ENCODE assay signal across 1 cellular context in the genomic region with DNA sequence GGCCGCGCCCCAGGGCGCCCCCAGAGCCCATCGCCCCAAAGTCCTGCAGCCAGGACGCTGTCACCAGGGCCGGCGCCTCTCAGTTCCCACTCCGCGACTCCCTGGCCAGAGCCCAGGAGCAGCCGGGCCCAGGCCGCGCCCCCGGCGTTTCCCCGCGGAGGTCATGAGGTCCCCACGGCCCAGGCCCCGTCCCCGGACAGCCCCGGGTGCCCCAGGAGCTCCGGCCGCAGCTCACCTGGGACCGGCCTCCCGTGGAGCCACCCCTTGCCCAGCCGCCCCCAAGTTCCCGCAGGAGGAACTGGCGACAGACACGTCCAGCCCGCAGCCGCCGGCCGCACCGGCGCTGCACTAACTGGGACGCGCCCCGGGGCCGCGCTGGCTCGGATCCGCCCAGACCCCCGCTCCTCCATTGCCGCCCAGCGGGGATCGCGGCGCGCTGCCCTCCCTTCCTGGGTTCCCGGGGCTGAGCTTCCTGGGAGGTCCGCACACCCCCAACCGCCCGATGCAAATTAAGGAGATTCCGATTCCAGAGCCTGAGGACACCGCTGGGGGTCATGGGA.
TF ChIP-seq lines count a peak whose summit lies in the region.

No MANE protein-coding gene starts in this region.

TF ChIP-seq in H1, 55 proteins besides CTCF, POLR2A, EP300 and RAD21:
- no peak for TF ChIP-seq SP4 (IDR thresholded peaks at IDR 0.05; ENCODE audit: low read length)
- TF ChIP-seq BRCA1 (IDR thresholded peaks at IDR 0.05; ENCODE audit: low read depth, low read length) = no peak
- TF ChIP-seq CBX5 (IDR thresholded peaks at IDR 0.05; ENCODE audit: low read depth, low read length) = no peak
- TF ChIP-seq RXRA (IDR thresholded peaks at IDR 0.05; ENCODE audit: insufficient read depth, low read depth, low read length) = 0 out of 2 replicates have a peak, but pooled peaks have one; percentile 35
- TF ChIP-seq, protein P1, sequence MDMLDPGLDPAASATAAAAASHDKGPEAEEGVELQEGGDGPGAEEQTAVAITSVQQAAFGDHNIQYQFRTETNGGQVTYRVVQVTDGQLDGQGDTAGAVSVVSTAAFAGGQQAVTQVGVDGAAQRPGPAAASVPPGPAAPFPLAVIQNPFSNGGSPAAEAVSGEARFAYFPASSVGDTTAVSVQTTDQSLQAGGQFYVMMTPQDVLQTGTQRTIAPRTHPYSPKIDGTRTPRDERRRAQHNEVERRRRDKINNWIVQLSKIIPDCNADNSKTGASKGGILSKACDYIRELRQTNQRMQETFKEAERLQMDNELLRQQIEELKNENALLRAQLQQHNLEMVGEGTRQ (IDR thresholded peaks at IDR 0.05; ENCODE audit: low read length) = no peak
- TF ChIP-seq KDM4A (IDR thresholded peaks at IDR 0.05; ENCODE audit: low read depth, low read length, severe bottlenecking) = peak; percentile 40
- TF ChIP-seq HDAC2 (IDR thresholded peaks at IDR 0.05; ENCODE audit: borderline replicate concordance in 1 of 2, low read depth in 2 of 2, low read length in 2 of 2) = no peak
- no peak for TF ChIP-seq TBP (IDR thresholded peaks at IDR 0.05; ENCODE audit: low read depth, low read length)
- no peak for TF ChIP-seq NRF1 (IDR thresholded peaks at IDR 0.05; ENCODE audit: low read depth, low read length)
- TF ChIP-seq GABPA (IDR thresholded peaks at IDR 0.05; ENCODE audit: borderline replicate concordance, insufficient read depth, low read length) = no peak
- TF ChIP-seq RBBP5 (IDR thresholded peaks at IDR 0.05; ENCODE audit: borderline replicate concordance, low read depth, low read length) = no peak
- TF ChIP-seq SP1 (IDR thresholded peaks at IDR 0.05; ENCODE audit: low read depth, low read length) = no peak
- no peak for TF ChIP-seq TAF7 (optimal IDR thresholded peaks at IDR 0.05; ENCODE audit: borderline replicate concordance, low read depth, low read length)
